In the genomic region with DNA sequence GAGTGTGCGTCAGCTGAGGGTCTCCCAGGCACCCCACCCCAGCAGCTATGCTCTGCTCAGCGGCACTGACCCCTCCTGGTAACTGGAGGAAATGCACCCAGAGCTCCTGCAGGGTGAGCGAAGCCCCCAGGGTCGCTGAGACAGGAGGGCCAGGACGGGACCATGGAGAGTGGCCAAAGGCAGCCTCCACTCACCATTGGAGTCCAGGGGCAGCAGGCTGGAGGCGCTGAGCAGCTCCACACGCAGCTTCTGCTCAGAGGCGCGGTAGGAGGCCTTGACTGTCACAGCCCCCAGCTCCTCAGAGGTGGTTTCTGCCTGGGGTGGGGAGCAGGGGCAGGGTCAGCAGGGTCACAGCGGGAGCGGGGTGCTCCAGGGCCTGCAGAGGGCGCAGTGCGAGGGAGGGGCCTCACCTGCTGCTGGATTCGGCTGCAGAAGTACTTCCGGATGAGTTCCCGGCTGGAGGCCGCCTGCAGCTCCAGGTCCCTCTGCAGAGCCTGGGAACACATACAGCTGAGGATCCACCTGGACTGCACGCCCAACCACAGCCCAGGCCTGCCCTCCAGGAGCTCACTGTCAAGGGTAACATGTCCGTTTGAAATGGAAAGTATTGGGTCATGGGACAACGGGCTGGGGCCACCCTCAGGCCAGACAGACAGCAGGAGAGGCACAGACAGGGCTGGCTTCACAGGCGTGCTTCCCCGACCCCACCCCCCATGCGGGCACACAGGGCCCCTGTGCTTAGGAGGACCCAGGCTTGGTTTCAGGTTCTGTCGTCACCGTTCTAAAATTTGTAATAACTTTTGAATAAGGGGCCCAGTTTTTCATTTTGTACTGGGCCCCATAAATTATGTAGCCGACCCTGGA, we compare ENCODE assay signal across 8 cellular contexts. TPM values are rescaled to one million over a fixed set of nuclear protein-coding genes. Genes with fewer than 3 reads are reported as not detected.
A peak's percentile ranks its signal among the peaks of the same experiment; 100 is the strongest.
DNase-seq lines count a peak whose midpoint lies in the region; ATAC-seq and TF ChIP-seq lines count a peak whose summit lies in the region.

No MANE protein-coding gene starts in this region.

- no peaks in the 10 kb centered on the region for H3K9me3 ChIP-seq in BLaER1
- no peaks in the 10 kb centered on the region for H3K9me3 ChIP-seq in KOPT-K1 (ENCODE audit: insufficient read depth, low read length, poor library complexity, severe bottlenecking)
- H3K9me3 ChIP-seq in adipocyte (ENCODE audit: control insufficient read depth, low read length): no peaks in the 10 kb centered on the region
- H3K9me3 ChIP-seq in lower lobe of right lung: no peaks in the 10 kb centered on the region

- H3K4me3 ChIP-seq in BLaER1 (no peak overlapping the region), adipocyte (ENCODE audit: low read length) (no peak overlapping the region), lower lobe of right lung (no peak overlapping the region)

- TF ChIP-seq CTCF in lower lobe of right lung (IDR thresholded peaks at IDR 0.05): peak; percentile 53

- H4K20me1 ChIP-seq in BLaER1: peaks cover 33% of the 10 kb centered on the region

- H3K27ac ChIP-seq in BLaER1 (0 out of 2 replicates have a peak overlapping the region, but pooled peaks have one; percentile 9), KOPT-K1 (ENCODE audit: low read depth, low read length, poor library complexity, severe bottlenecking) (peak overlapping the region; percentile 31), lower lobe of right lung (no peak overlapping the region)

- H3K4me1 ChIP-seq in BLaER1 (peaks cover 92% of the 10 kb centered on the region), adipocyte (ENCODE audit: control insufficient read depth, insufficient read depth, low read length) (peaks cover 15% of the 10 kb centered on the region), lower lobe of right lung (peaks cover 20% of the 10 kb centered on the region)

- H3K36me3 ChIP-seq in BLaER1 (peaks cover 66% of the 10 kb centered on the region), KOPT-K1 (ENCODE audit: insufficient read depth, low read length) (peaks cover 86% of the 10 kb centered on the region), adipocyte (ENCODE audit: control insufficient read depth, insufficient read depth, low read length, severe bottlenecking) (no peaks in the 10 kb centered on the region), lower lobe of right lung (peaks cover 75% of the 10 kb centered on the region)

- peak; percentile 28 for DNase-seq in adipocyte (ENCODE audit: low read depth)
- no peak for DNase-seq in lower lobe of right lung
- no peak for DNase-seq in foreskin melanocyte
- DNase-seq in UCSD-AML1 (lab: John Stamatoyannopoulos, UW; ENCODE audit: unreplicated experiment): no peak
- no peak for DNase-seq in dedifferentiated amniotic fluid mesenchymal stem cell (ENCODE audit: extremely low spot score)

- ATAC-seq in lower lobe of right lung (no peak), HG02938 (IDR thresholded peaks at IDR 0.05; ENCODE audit: unreplicated experiment) (no peak)

- intact Hi-C loops in lower lobe of right lung (cut with DNase I): no loop called here

- no peaks in the 10 kb centered on the region for H3K27me3 ChIP-seq in BLaER1
- H3K27me3 ChIP-seq in adipocyte (replicated peaks; ENCODE audit: control insufficient read depth, insufficient read depth, low read length): no peaks in the 10 kb centered on the region
- H3K27me3 ChIP-seq in lower lobe of right lung (ENCODE audit: low read depth): no peaks in the 10 kb centered on the region

- H3K9ac ChIP-seq in BLaER1: no peak overlapping the region; the same call in 1 of the 2 replicates
- H3K9ac ChIP-seq in adipocyte (ENCODE audit: low read length): no peak overlapping the region

- H3K4me2 ChIP-seq in BLaER1: no peak overlapping the region

RNA-seq across cellular contexts. Expression of gene UNC13D, which starts 13.8 kb away (rescaled TPM):
- 118 TPM for total RNA-seq in lower lobe of right lung

RNA-seq across cellular contexts. Expression of gene WBP2, which starts 24.7 kb away (rescaled TPM):
- 145 TPM for total RNA-seq in lower lobe of right lung

RNA-seq across cellular contexts. Expression of gene UNK, which starts 45.8 kb away (rescaled TPM):
- total RNA-seq in lower lobe of right lung: 31.1 TPM

RNA-seq across cellular contexts. Expression of gene TRIM47, which starts 48.0 kb away (rescaled TPM):
- total RNA-seq in lower lobe of right lung: 21.0 TPM
